ENCODE assay signal across 20 cellular contexts in the genomic region with DNA sequence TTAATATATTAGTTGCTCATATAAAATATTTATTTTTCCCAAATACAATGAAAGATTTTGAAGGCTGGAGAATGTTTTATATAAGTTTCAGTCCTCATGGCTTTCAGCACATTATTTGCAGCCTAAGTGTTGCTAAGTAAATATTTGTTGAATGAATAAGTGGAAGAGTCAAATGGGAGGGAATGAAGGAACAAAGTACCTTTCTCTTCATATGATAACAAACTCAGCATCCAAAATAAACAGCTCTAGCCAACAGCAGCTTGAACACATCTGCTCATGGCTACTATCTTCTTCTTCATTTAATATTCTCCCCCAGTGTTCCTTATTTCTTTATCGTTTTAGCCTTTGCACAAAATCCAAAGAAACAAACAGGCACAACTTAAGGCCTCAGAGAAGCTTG.
DNase-seq lines count a peak whose midpoint lies in the region; ATAC-seq, FAIRE-seq and TF ChIP-seq lines count a peak whose summit lies in the region.
"Had no signal": no experiment of that assay in that cellular context is flagged by ENCODE, and none has a peak within 500 bp of the region (broad histone marks: within the 10 kb centered on the region; RNA-seq: fewer than 3 reads in every experiment).

No MANE protein-coding gene starts in this region.

- H2AFZ ChIP-seq in HepG2 (ENCODE audit: low read length): no peak overlapping the region

- DNase-seq in HepG2 (ENCODE audit: low spot score) (no peak), NCI-H69 (lab: John Stamatoyannopoulos, UW) (peak; percentile 68), astrocyte of the spinal cord (ENCODE audit: low read depth, low spot score) (peak; percentile 1), posterior cingulate gyrus (no peak)
- DNase-seq in activated CD8-positive, alpha-beta T cell treated with anti-CD3 and anti-CD28 coated beads, Interleukin-2, amount 10 ng/mL, durations not matched to agents 7 days and 5 days: no peak
- DNase-seq: CD4-positive, CD25-positive, alpha-beta regulatory T cell; GOT3; HCEC 1CT; Karpas-422; NCI-H1436 treated with DMSO at 0.1 percent for 48 hours; NCI-H2029 treated with DMSO at 0.1 percent for 48 hours; NCI-H2171 treated with DMSO at 0.1 percent for 48 hours; NCI-H82; OCI-M1 had no signal

- TF ChIP-seq CTCF in liver (IDR thresholded peaks at IDR 0.05; ENCODE audit: low read depth, low read length, missing input control): no peak
- TF ChIP-seq CTCF in HepG2 (CRISPR knock-in tag; IDR thresholded peaks at IDR 0.05): no peak
- TF ChIP-seq CTCF in astrocyte of the spinal cord (IDR thresholded peaks at IDR 0.05; ENCODE audit: low read depth, low read length): no peak

- H3K27me3 ChIP-seq in liver (ENCODE audit: control insufficient read depth in 4 of 4, insufficient read depth in 4 of 4, low read length in 3 of 4) (no peaks in the 10 kb centered on the region), HepG2 (ENCODE audit: control insufficient read depth in 1 of 2, insufficient read depth in 2 of 2, low read length in 2 of 2) (no peaks in the 10 kb centered on the region)

- 74% methylated on average over 1 of the region's 1 CpG for WGBS in liver
- WGBS in HepG2 (ENCODE audit: low lambda C conversion rate): 0% methylated on average over 1 of the region's 1 CpG

- no peak overlapping the region for H3K27ac Mint-ChIP-seq in activated CD8-positive, alpha-beta T cell treated with anti-CD3 and anti-CD28 coated beads, Interleukin-2, amount 10 ng/mL, durations not matched to agents 7 days and 5 days
- H3K27ac Mint-ChIP-seq: CD4-positive, CD25-positive, alpha-beta regulatory T cell; T-helper 1 cell treated with Interleukin-12 subunit alpha and Interleukin-12 subunit beta and Interleukin-4 antibody, amounts not matched to agents 30 μg/mL and 1 μg/mL, for 36 hours had no signal

- no peak overlapping the region for H3K27ac ChIP-seq in liver (ENCODE audit: low read depth in 1 of 2, low read length in 2 of 2)
- H3K27ac ChIP-seq in HepG2 (ENCODE audit: extremely low read length, insufficient read depth, low read length): no peak overlapping the region

- H4K20me1 ChIP-seq in HepG2 (ENCODE audit: insufficient read depth, low read length): no peaks in the 10 kb centered on the region

- TF ChIP-seq RAD21 in liver (IDR thresholded peaks at IDR 0.05) (no peak), HepG2 (CRISPR knock-in tag; IDR thresholded peaks at IDR 0.05) (no peak)

- in situ Hi-C loops in HepG2 (cut with HindIII; ENCODE audit: extremely low pct_ligation_motif_present, low pct_unique_long_range_greater_than_20kb): no loop called here
- in situ Hi-C loops in astrocyte of the spinal cord (cut with HindIII; ENCODE audit: low sequenced_read_pairs): no loop called here

- POLR2A ChIA-PET in HepG2 (lab: Yijun Ruan, JAX): no interaction called here
- POLR2A ChIA-PET in activated CD8-positive, alpha-beta T cell treated with anti-CD3 and anti-CD28 coated beads, Interleukin-2, amount 10 ng/mL, durations not matched to agents 7 days and 5 days (lab: Charles Lee): no interaction called here

- CTCF ChIA-PET in HepG2 (lab: Yijun Ruan, JAX; ENCODE audit: low intra/inter-chr PET ratio, low total read pairs): no interaction called here
- CTCF ChIA-PET in activated CD8-positive, alpha-beta T cell treated with anti-CD3 and anti-CD28 coated beads, Interleukin-2, amount 10 ng/mL, durations not matched to agents 7 days and 5 days (lab: Charles Lee): no interaction called here

- ATAC-seq in HepG2: no peak
- no peak for ATAC-seq in activated CD8-positive, alpha-beta T cell treated with anti-CD3 and anti-CD28 coated beads, Interleukin-2, amount 10 ng/mL, durations not matched to agents 7 days and 5 days
- ATAC-seq in HG03439 (IDR thresholded peaks at IDR 0.05; ENCODE audit: unreplicated experiment): no peak
- ATAC-seq: Right ventricle myocardium inferior had no signal

- no peaks in the 10 kb centered on the region for H3K36me3 ChIP-seq in liver (ENCODE audit: control insufficient read depth in 4 of 4, insufficient read depth in 3 of 4, low read depth in 1 of 4, low read length in 3 of 4)
- H3K36me3 ChIP-seq in HepG2 (replicated peaks in 1 of 2; ENCODE audit: control insufficient read depth in 1 of 2, insufficient read depth in 2 of 2, low read length in 2 of 2): no peaks in the 10 kb centered on the region

- H3K4me3 ChIP-seq in liver (ENCODE audit: low read depth in 1 of 3, low read length in 3 of 3): no peak overlapping the region
- H3K4me3 ChIP-seq in HepG2 (replicated peaks in 1 of 3; ENCODE audit: insufficient read depth in 1 of 3, low read depth in 2 of 3, low read length in 3 of 3): no peak overlapping the region
- H3K4me3 ChIP-seq in astrocyte of the spinal cord (ENCODE audit: low read depth, low read length): no peak overlapping the region

- intact Hi-C loops in HepG2 (cut with micrococcal nuclease; ENCODE audit: unreplicated experiment): no loop called here
- intact Hi-C loops in posterior cingulate gyrus (cut with DNase I): no loop called here

- no peaks in the 10 kb centered on the region for H3K4me1 Mint-ChIP-seq in activated CD8-positive, alpha-beta T cell treated with anti-CD3 and anti-CD28 coated beads, Interleukin-2, amount 10 ng/mL, durations not matched to agents 7 days and 5 days (ENCODE audit: low read depth)
- H3K4me1 Mint-ChIP-seq: CD4-positive, CD25-positive, alpha-beta regulatory T cell had no signal

- no TSS peak for BruUV-seq in HepG2 (replicated peaks; lab: Mats Ljungman, UMichigan)

- no peaks in the 10 kb centered on the region for H3K9me3 Mint-ChIP-seq in activated CD8-positive, alpha-beta T cell treated with anti-CD3 and anti-CD28 coated beads, Interleukin-2, amount 10 ng/mL, durations not matched to agents 7 days and 5 days (ENCODE audit: insufficient read depth)
- H3K9me3 Mint-ChIP-seq: T-helper 1 cell treated with Interleukin-12 subunit alpha and Interleukin-12 subunit beta and Interleukin-4 antibody, amounts not matched to agents 30 μg/mL and 1 μg/mL, for 36 hours had no signal

- no peaks in the 10 kb centered on the region for H3K27me3 Mint-ChIP-seq in activated CD8-positive, alpha-beta T cell treated with anti-CD3 and anti-CD28 coated beads, Interleukin-2, amount 10 ng/mL, durations not matched to agents 7 days and 5 days (ENCODE audit: low read depth)
- H3K27me3 Mint-ChIP-seq: CD4-positive, CD25-positive, alpha-beta regulatory T cell had no signal

- TF ChIP-seq POLR2A in HepG2 (IDR thresholded peaks at IDR 0.05; ENCODE audit: insufficient read depth in 1 of 2, low read depth in 2 of 2, low read length in 2 of 2): no peak

- H3K9me3 ChIP-seq in liver (ENCODE audit: control insufficient read depth in 4 of 4, low read length in 3 of 4) (no peaks in the 10 kb centered on the region), HepG2 (ENCODE audit: low read length) (no peaks in the 10 kb centered on the region)

- peaks cover 0 to 3% (median 0%) of the 10 kb centered on the region in 4 donors for H3K4me1 ChIP-seq in liver (ENCODE audit: control insufficient read depth in 4 of 4, insufficient read depth in 4 of 4, low read length in 3 of 4)
- no peaks in the 10 kb centered on the region for H3K4me1 ChIP-seq in HepG2 (ENCODE audit: insufficient read depth, low read length)

- no peaks in the 10 kb centered on the region for H3K79me2 ChIP-seq in HepG2 (ENCODE audit: insufficient read depth, low read length)

- H3K4me2 ChIP-seq in HepG2 (ENCODE audit: low read depth, low read length): no peak overlapping the region

- no peak for FAIRE-seq in HepG2 (lab: Jason Lieb, UNC)
- FAIRE-seq: G401.6, GM19239 had no signal

- H3K4me3 Mint-ChIP-seq in activated CD8-positive, alpha-beta T cell treated with anti-CD3 and anti-CD28 coated beads, Interleukin-2, amount 10 ng/mL, durations not matched to agents 7 days and 5 days: no peak overlapping the region
- H3K4me3 Mint-ChIP-seq: CD4-positive, CD25-positive, alpha-beta regulatory T cell; T-helper 1 cell treated with Interleukin-12 subunit alpha and Interleukin-12 subunit beta and Interleukin-4 antibody, amounts not matched to agents 30 μg/mL and 1 μg/mL, for 36 hours had no signal

- H3K9ac ChIP-seq in liver (ENCODE audit: low read depth in 1 of 2, low read length in 2 of 2) (no peak overlapping the region), HepG2 (ENCODE audit: insufficient read depth, low read depth, low read length) (no peak overlapping the region)

- H3K36me3 Mint-ChIP-seq in activated CD8-positive, alpha-beta T cell treated with anti-CD3 and anti-CD28 coated beads, Interleukin-2, amount 10 ng/mL, durations not matched to agents 7 days and 5 days (ENCODE audit: low read depth): no peaks in the 10 kb centered on the region
- H3K36me3 Mint-ChIP-seq: CD4-positive, CD25-positive, alpha-beta regulatory T cell had no signal

- TF ChIP-seq EP300 in HepG2 (IDR thresholded peaks at IDR 0.05; ENCODE audit: low read depth in 2 of 2, low read length in 2 of 2) (no peak), HepG2 (CRISPR knock-in tag; IDR thresholded peaks at IDR 0.05; ENCODE audit: borderline replicate concordance) (no peak)

TF ChIP-seq in liver, 16 proteins besides CTCF, POLR2A, EP300 and RAD21:
- peak; percentile 25 for TF ChIP-seq FOXA2 (IDR thresholded peaks at IDR 0.05)
- no peak for TF ChIP-seq FOXA1 (IDR thresholded peaks at IDR 0.05)
- TF ChIP-seq HNF4A (conservative IDR thresholded peaks at IDR 0.05): peak in 1 of 2 donors; percentile 34

TF ChIP-seq in HepG2, 621 proteins besides CTCF, POLR2A, EP300 and RAD21:
- TF ChIP-seq ZNF354B (CRISPR knock-in tag; IDR thresholded peaks at IDR 0.05): no peak
- TF ChIP-seq ZFP36L2 (CRISPR knock-in tag; IDR thresholded peaks at IDR 0.05): no peak
- TF ChIP-seq GABPB1 (CRISPR knock-in tag; IDR thresholded peaks at IDR 0.05): no peak
- TF ChIP-seq MAFF (IDR thresholded peaks at IDR 0.05; ENCODE audit: low read depth, low read length): no peak
- TF ChIP-seq XBP1 (CRISPR knock-in tag; IDR thresholded peaks at IDR 0.05): no peak
- TF ChIP-seq MAFG (CRISPR knock-in tag; IDR thresholded peaks at IDR 0.05): no peak

Comparison
In these comparisons a context has a peak if more than half of its experiments do, and no peak if none do; other contexts are left out.
1. DNase-seq: peak in NCI-H69 (single experiment) and astrocyte of the spinal cord (single experiment); none in HepG2 (single experiment), activated CD8-positive, alpha-beta T cell treated with anti-CD3 and anti-CD28 coated beads, Interleukin-2, amount 10 ng/mL, durations not matched to agents 7 days and 5 days (single experiment) and posterior cingulate gyrus (0 of 10).